In genomic region chr17:59767176-59767575, GRCh38 we compare ENCODE assay signal across 24 cellular contexts. TPM values are rescaled to one million over a fixed set of nuclear protein-coding genes. Genes with fewer than 3 reads are reported as not detected.
DNase-seq lines count a peak whose midpoint lies in the region; ATAC-seq and TF ChIP-seq lines count a peak whose summit lies in the region.
"Had no signal": no experiment of that assay in that cellular context is flagged by ENCODE, and none has a peak within 500 bp of the region (broad histone marks: within the 10 kb centered on the region; RNA-seq: fewer than 3 reads in every experiment).

No MANE protein-coding gene starts in this region.

- TF ChIP-seq CTCF in heart right ventricle (IDR thresholded peaks at IDR 0.05) (no peak), left lung (IDR thresholded peaks at IDR 0.05) (no peak), RWPE1 (conservative IDR thresholded peaks at IDR 0.05; ENCODE audit: low read depth) (no peak)

- intact Hi-C loops in heart right ventricle (cut with DNase I) (no loop called here), cardiac septum (cut with DNase I) (no loop called here), left lung (cut with DNase I) (no loop called here)

- DNase-seq in heart right ventricle, result no peak
- DNase-seq in cardiac septum (ENCODE audit: low spot score), result no peak
- DNase-seq in SK-N-MC (ENCODE audit: low read depth, low spot score), result no peak
- no peak for DNase-seq in left lung
- no peak for DNase-seq in effector CD8-positive, alpha-beta T cell (lab: John Stamatoyannopoulos, UW)
- DNase-seq in RWPE1 (ENCODE audit: low spot score), result no peak
- no peak for DNase-seq in hepatic stellate cell (ENCODE audit: low spot score)
- DNase-seq: activated CD4-positive, alpha-beta T cell treated with anti-CD3 and anti-CD28 coated beads, Interleukin-2, amount 50 U/mL, for 4 hours; activated naive CD4-positive, alpha-beta T cell treated with anti-CD3 and anti-CD28 coated beads for 36 hours; BE2C; DMS 273 treated with DMSO at 0.1 percent for 48 hours; NCI-H1048; NCI-H2107; occipital lobe; retina; RPMI8226; small intestine; stimulated activated CD4-positive, alpha-beta T cell treated with anti-CD3 and anti-CD28 coated beads, Interleukin-1b, Interleukin-23, amount 100 ng/mL, for 48 hours; stimulated activated naive CD8-positive, alpha-beta T cell treated with anti-CD3 and anti-CD28 coated beads, Interleukin-15, amount 100 ng/mL, for 72 hours; tibial artery had no signal

- H3K9me3 ChIP-seq in heart right ventricle (no peaks in the 10 kb centered on the region), SK-N-MC (ENCODE audit: low read depth, low read length) (no peaks in the 10 kb centered on the region), left lung (no peaks in the 10 kb centered on the region), subcutaneous abdominal adipose tissue (ENCODE audit: control insufficient read depth in 5 of 5, low read length in 5 of 5) (no peaks in the 10 kb centered on the region)
- H3K9me3 ChIP-seq: BE2C, tibial artery had no signal

- peak in 1 of 8 donors; percentile 30 for ATAC-seq in heart right ventricle
- no peak for ATAC-seq in left lung
- ATAC-seq: activated CD4-positive, CD25-positive, alpha-beta regulatory T cell treated with anti-CD3 and anti-CD28 coated beads, Interleukin-2, amount 50 U/mL, for 24 hours; GM23338; natural killer cell treated with Interleukin-12 subunit alpha and Interleukin-12 subunit beta and Interleukin-15 and Interleukin-18, amount 100 ng/mL, for 72 hours; stimulated activated naive CD8-positive, alpha-beta T cell treated with anti-CD3 and anti-CD28 coated beads, Interleukin-15, amount 100 ng/mL, for 72 hours had no signal

- H3K4me3 ChIP-seq in heart right ventricle, result no peak overlapping the region
- H3K4me3 ChIP-seq in SK-N-MC, result no peak overlapping the region
- no peak overlapping the region for H3K4me3 ChIP-seq in left lung
- no peak overlapping the region for H3K4me3 ChIP-seq in subcutaneous abdominal adipose tissue (ENCODE audit: low read depth in 1 of 5, low read length in 5 of 5)
- H3K4me3 ChIP-seq: GM23338, tibial artery had no signal

- H3K27me3 ChIP-seq in heart right ventricle, result no peaks in the 10 kb centered on the region
- H3K27me3 ChIP-seq in left lung, result no peaks in the 10 kb centered on the region
- H3K27me3 ChIP-seq in subcutaneous abdominal adipose tissue (ENCODE audit: control insufficient read depth in 5 of 5, insufficient read depth in 4 of 5, low read length in 5 of 5), result no peaks in the 10 kb centered on the region
- H3K27me3 ChIP-seq: BE2C, tibial artery had no signal

- H3K9ac ChIP-seq in SK-N-MC (ENCODE audit: insufficient read length) (no peak overlapping the region), subcutaneous abdominal adipose tissue (ENCODE audit: low read length in 5 of 5) (no peak overlapping the region)

- H3K27ac ChIP-seq in heart right ventricle (peak overlapping the region in 7 of 10 donors; percentile 0 to 67 (median 37)), SK-N-MC (peak overlapping the region; percentile 20; the same call in 1 of the 2 replicates), left lung (peak overlapping the region; percentile 51 to 59), subcutaneous abdominal adipose tissue (ENCODE audit: low read depth, low read length) (peak overlapping the region; percentile 37), RWPE1 (no peak overlapping the region)
- H3K27ac ChIP-seq: tibial artery had no signal

- CTCF ChIA-PET in RWPE1 (lab: Yijun Ruan, JAX), result no interaction called here

- H3K4me1 ChIP-seq in heart right ventricle (peaks cover 0 to 64% (median 0%) of the 10 kb centered on the region in 9 donors), left lung (peaks cover 24 to 70% of the 10 kb centered on the region in 2 donors), subcutaneous abdominal adipose tissue (ENCODE audit: control insufficient read depth in 5 of 5, insufficient read depth in 5 of 5, low read length in 5 of 5) (peaks cover 0 to 2% (median 0%) of the 10 kb centered on the region in 5 donors)
- H3K4me1 ChIP-seq: BE2C had no signal

- H3K36me3 ChIP-seq in heart right ventricle, result peaks cover 0 to 29% (median 7%) of the 10 kb centered on the region in 9 donors
- H3K36me3 ChIP-seq in SK-N-MC (ENCODE audit: insufficient read depth, low read length), result peaks cover 9% of the 10 kb centered on the region; the same call in 1 of the 2 replicates
- H3K36me3 ChIP-seq in left lung, result peaks cover 0 to 25% of the 10 kb centered on the region in 2 donors
- H3K36me3 ChIP-seq in subcutaneous abdominal adipose tissue (ENCODE audit: control insufficient read depth in 5 of 5, insufficient read depth in 5 of 5, low read length in 5 of 5), result peaks cover 0 to 6% (median 4%) of the 10 kb centered on the region in 5 donors

- POLR2A ChIA-PET in RWPE1 (lab: Yijun Ruan, JAX; ENCODE audit: low non-redundant PET), result no interaction called here

RNA-seq across cellular contexts. Expression of gene VMP1, which starts 59.7 kb away (rescaled TPM):
- total RNA-seq in heart right ventricle (10 to 100 TPM; 41.3 to 98.9 (median 51.6) TPM), cardiac septum (82.8 TPM), left lung (100 to 1,000 TPM; 306 to 343 TPM)
- polyA plus RNA-seq in heart right ventricle, result 10 to 100 TPM; 20.5 to 38.1 TPM

RNA-seq across cellular contexts. Expression of gene PTRH2, which starts 59.9 kb away (rescaled TPM):
- total RNA-seq in heart right ventricle (10 to 100 TPM in 3 of 10 donors, 1 to 10 TPM in 7; 7.5 to 13.8 (median 9.1) TPM), cardiac septum (9.7 TPM), left lung (10 to 100 TPM; 15.4 to 23.9 TPM)
- 10 to 100 TPM; 21.7 to 23.6 TPM for polyA plus RNA-seq in heart right ventricle
